In genomic region chr3:104596551-104596950, GRCh38 we compare ENCODE assay signal across 8 cellular contexts.
DNase-seq lines count a peak whose midpoint lies in the region; ATAC-seq, FAIRE-seq and TF ChIP-seq lines count a peak whose summit lies in the region.

No MANE protein-coding gene starts in this region.

- H3K36me3 ChIP-seq in small intestine (ENCODE audit: control insufficient read depth in 2 of 2, insufficient read depth in 2 of 2, low read length in 2 of 2) = no peaks in the 10 kb centered on the region

- peak; percentile 90 for ATAC-seq in GM21786 (IDR thresholded peaks at IDR 0.05; ENCODE audit: unreplicated experiment)

- WGBS in small intestine, 3 donors = 6 to 22% (median 22%) methylated on average over 2 of the region's 2 CpGs

- no peaks in the 10 kb centered on the region for H3K9me3 ChIP-seq in small intestine (ENCODE audit: control insufficient read depth, low read depth)

- no peak for FAIRE-seq in small intestine (lab: Jason Lieb, UNC)

- H3K27me3 ChIP-seq in small intestine (ENCODE audit: control insufficient read depth in 2 of 2, insufficient read depth in 2 of 2, low read length in 2 of 2) = no peaks in the 10 kb centered on the region

- peak; percentile 51 for TF ChIP-seq CTCF in foreskin fibroblast (IDR thresholded peaks at IDR 0.05; ENCODE audit: low read depth, low read length)

- H3K4me3 ChIP-seq in foreskin fibroblast (ENCODE audit: low read depth in 1 of 2, low read length in 2 of 2) (no peak overlapping the region), small intestine (ENCODE audit: low read depth in 1 of 2, low read length in 2 of 2) (no peak overlapping the region)

- no peaks in the 10 kb centered on the region for H3K4me1 ChIP-seq in small intestine (ENCODE audit: control insufficient read depth in 2 of 2, insufficient read depth in 1 of 2, low read depth in 1 of 2, low read length in 1 of 2)

- DNase-seq in SIG-M5 treated with dmso at 0.1 percent for 504 hours (lab: John Stamatoyannopoulos, UW; ENCODE audit: unreplicated experiment) (peak; percentile 36), SIG-M5 (lab: John Stamatoyannopoulos, UW) (no peak), KBM-7 (peak; percentile 58), RPMI7951 (ENCODE audit: low read depth) (peak; percentile 37), foreskin fibroblast (peak; percentile 21 to 59), small intestine (peak; percentile 36)
- DNase-seq in activated CD8-positive, alpha-beta memory T cell treated with anti-CD3 and anti-CD28 coated beads, Interleukin-2, amount 50 U/mL, for 48 hours = no peak

- in situ Hi-C loops in KBM-7 (cut with MboI; ENCODE audit: low pct_unique_long_range_greater_than_20kb, low sequenced_read_pairs) = no loop called here

- H3K27ac ChIP-seq in small intestine (ENCODE audit: low read depth in 1 of 2, low read length in 1 of 2) = no peak overlapping the region

Comparison
In these comparisons a context has a peak if more than half of its experiments do, and no peak if none do; other contexts are left out.
1. DNase-seq: peak in SIG-M5 treated with dmso at 0.1 percent for 504 hours (single experiment), KBM-7 (single experiment), RPMI7951 (single experiment), foreskin fibroblast (2 of 2) and small intestine (single experiment); none in SIG-M5 (single experiment) and activated CD8-positive, alpha-beta memory T cell treated with anti-CD3 and anti-CD28 coated beads, Interleukin-2, amount 50 U/mL, for 48 hours (single experiment).